Comparison of ENCODE assay signal across 22 cellular contexts in the genomic region with DNA sequence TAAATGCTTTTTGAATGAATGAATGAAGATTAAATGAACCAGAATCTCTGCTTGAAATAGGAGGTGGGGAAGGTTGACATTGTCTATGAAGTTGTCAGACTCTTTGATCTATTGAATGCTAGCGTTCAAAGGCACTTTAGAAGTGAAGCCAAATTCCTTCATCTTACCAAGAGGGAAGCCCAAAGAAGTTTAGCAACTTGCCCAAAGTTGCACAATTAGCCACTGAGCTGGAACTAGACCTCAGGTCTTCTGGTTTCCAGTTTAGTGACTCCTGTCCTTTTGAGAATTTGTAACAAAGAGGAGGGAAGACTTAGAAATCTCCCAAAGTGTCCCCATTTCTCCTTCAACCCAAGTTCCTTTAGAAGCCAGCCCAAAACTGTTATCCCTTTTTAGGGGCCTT.
A peak's percentile ranks its signal among the peaks of the same experiment; 100 is the strongest.
DNase-seq lines count a peak whose midpoint lies in the region; ATAC-seq, FAIRE-seq and TF ChIP-seq lines count a peak whose summit lies in the region.
"Had no signal": no experiment of that assay in that cellular context is flagged by ENCODE, and none has a peak within 500 bp of the region (broad histone marks: within the 10 kb centered on the region; RNA-seq: fewer than 3 reads in every experiment).

No MANE protein-coding gene starts in this region.

- DNase-seq in GM03348 (ENCODE audit: low spot score) (peak; percentile 20), NB4 (ENCODE audit: low read depth) (peak; percentile 59), SKM-1 (lab: John Stamatoyannopoulos, UW; ENCODE audit: unreplicated experiment) (peak; percentile 53), medulla oblongata (ENCODE audit: extremely low spot score) (peak; percentile 2), D721Med (ENCODE audit: insufficient read length, low spot score) (no peak)
- DNase-seq: CD8-positive, alpha-beta memory T cell; DMS79 treated with DMSO at 0.1 percent for 48 hours; GF-D8; MM.1S; NCI-H2029 treated with DMSO at 0.1 percent for 48 hours; NCI-H2227 treated with DMSO at 0.1 percent for 48 hours; NCI-H526 treated with DMSO at 0.1 percent for 48 hours; PC-3; SW 1271; T-helper 9 cell had no signal

- no peak overlapping the region for H3K4me3 ChIP-seq in NB4 (ENCODE audit: low read depth, low read length)
- H3K4me3 ChIP-seq: A549 had no signal

- ATAC-seq in GM18907 (IDR thresholded peaks at IDR 0.05; ENCODE audit: unreplicated experiment) (no peak), HG02938 (IDR thresholded peaks at IDR 0.05; ENCODE audit: unreplicated experiment) (no peak)
- ATAC-seq: A549, PC-3, Right ventricle myocardium inferior had no signal

- no peak for FAIRE-seq in D721Med (lab: Jason Lieb, UNC)
- FAIRE-seq: A549, GM12892, GM19239, H54 had no signal

- no peak for TF ChIP-seq POLR2A in NB4 (IDR thresholded peaks at IDR 0.05; ENCODE audit: extremely low read depth, insufficient read length)

- TF ChIP-seq CTCF in NB4 (IDR thresholded peaks at IDR 0.05; ENCODE audit: low read depth, low read length) (no peak), D721Med (IDR thresholded peaks at IDR 0.05; ENCODE audit: insufficient read depth, missing control alignments) (no peak)
